9 cellular contexts compared by ENCODE assay signal in the genomic region with DNA sequence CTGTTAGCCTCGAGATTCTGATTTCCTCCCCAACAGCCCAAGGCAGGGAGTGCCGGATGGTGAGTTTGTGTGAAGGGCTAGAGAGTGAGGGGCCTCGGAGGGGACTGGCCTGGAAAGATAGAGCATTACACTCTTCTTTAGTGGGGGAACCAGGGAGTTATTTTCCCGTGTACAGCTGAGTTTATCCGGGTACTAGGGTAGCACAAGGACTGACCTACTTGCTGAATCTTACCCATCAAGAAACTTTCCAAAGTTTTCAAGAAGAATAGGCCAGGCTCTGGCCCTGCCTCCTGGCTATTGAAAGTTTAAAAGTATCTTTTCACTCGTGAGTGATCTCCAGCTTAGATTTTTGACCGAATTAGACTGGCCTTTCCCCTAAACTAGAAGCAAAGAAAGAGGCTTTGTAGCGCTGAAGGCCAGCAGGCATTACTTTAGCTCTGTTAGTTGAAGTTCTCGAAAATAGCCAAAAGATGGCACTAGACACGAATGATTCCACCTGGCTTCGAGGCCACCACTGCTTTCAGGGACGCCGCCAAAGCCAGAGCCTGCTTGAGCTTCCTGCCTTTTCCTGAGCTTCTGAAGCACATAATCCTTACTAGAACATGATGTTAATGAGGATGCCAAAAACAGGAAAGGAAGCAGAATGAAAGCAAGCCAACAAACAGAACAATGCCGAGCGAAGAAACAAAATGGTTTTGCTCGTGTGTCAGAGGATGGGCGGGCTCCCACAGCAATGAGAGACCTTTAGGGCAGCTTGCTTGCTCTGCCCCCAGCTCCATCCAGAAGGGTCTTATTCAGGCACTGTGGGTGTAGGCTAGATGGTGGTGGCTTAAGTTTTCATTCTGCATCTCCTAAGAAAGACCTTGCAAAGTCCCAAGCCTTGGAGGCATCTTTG. TPM values are rescaled to one million over a fixed set of nuclear protein-coding genes. Genes with fewer than 3 reads are reported as not detected.
DNase-seq lines count a peak whose midpoint lies in the region; ATAC-seq and TF ChIP-seq lines count a peak whose summit lies in the region.
"Had no signal": no experiment of that assay in that cellular context is flagged by ENCODE, and none has a peak within 500 bp of the region (broad histone marks: within the 10 kb centered on the region; RNA-seq: fewer than 3 reads in every experiment).

No MANE protein-coding gene starts in this region.

- WGBS in psoas muscle, 3 donors: 28 to 33% (median 31%) methylated on average over 17 of the region's 17 CpGs

- H3K27me3 ChIP-seq in CD8-positive, alpha-beta T cell (ENCODE audit: insufficient read depth, low read length): no peaks in the 10 kb centered on the region
- H3K27me3 ChIP-seq in psoas muscle (ENCODE audit: insufficient read depth in 3 of 3, low read length in 2 of 3): no peaks in the 10 kb centered on the region

- no peaks in the 10 kb centered on the region for H3K4me1 ChIP-seq in CD8-positive, alpha-beta T cell (ENCODE audit: insufficient read depth, low read length)
- peaks cover 10% of the 10 kb centered on the region for H3K4me1 ChIP-seq in psoas muscle

- no peaks in the 10 kb centered on the region for H3K36me3 Mint-ChIP-seq in CD8-positive, alpha-beta T cell
- peaks cover 8% of the 10 kb centered on the region for H3K36me3 Mint-ChIP-seq in glutamatergic neuron (ENCODE audit: unreplicated experiment)

- no peak overlapping the region for H3K27ac ChIP-seq in CD8-positive, alpha-beta T cell (ENCODE audit: low read depth, low read length)
- no peak overlapping the region for H3K27ac ChIP-seq in psoas muscle

- H3K4me1 Mint-ChIP-seq in CD8-positive, alpha-beta T cell (ENCODE audit: low read depth): no peaks in the 10 kb centered on the region
- peaks cover 14% of the 10 kb centered on the region for H3K4me1 Mint-ChIP-seq in glutamatergic neuron (ENCODE audit: low read depth, unreplicated experiment)
- H3K4me1 Mint-ChIP-seq: activated B cell treated with CpG ODN at 0.5 μM for 24 hours had no signal

- ATAC-seq in CD8-positive, alpha-beta T cell: no peak
- ATAC-seq in GM18519 (IDR thresholded peaks at IDR 0.05; ENCODE audit: low FRiP score, unreplicated experiment): peak; percentile 91
- peak; percentile 88 for ATAC-seq in HG03103 (IDR thresholded peaks at IDR 0.05; ENCODE audit: low read depth, unreplicated experiment)
- ATAC-seq in psoas muscle: peak; percentile 60 to 80 (median 74)

- H3K27ac Mint-ChIP-seq in CD8-positive, alpha-beta T cell: no peak overlapping the region
- H3K27ac Mint-ChIP-seq in glutamatergic neuron (ENCODE audit: unreplicated experiment): peak overlapping the region; percentile 73
- H3K27ac Mint-ChIP-seq: activated B cell treated with CpG ODN at 0.5 μM for 24 hours had no signal

- intact Hi-C loops in CD8-positive, alpha-beta T cell (cut with DNase I, micrococcal nuclease): no loop called here
- intact Hi-C loops in psoas muscle (cut with DNase I): no loop called here

- no peak overlapping the region for H3K4me3 Mint-ChIP-seq in CD8-positive, alpha-beta T cell
- no peak overlapping the region for H3K4me3 Mint-ChIP-seq in glutamatergic neuron (ENCODE audit: unreplicated experiment)
- H3K4me3 Mint-ChIP-seq: activated B cell treated with CpG ODN at 0.5 μM for 24 hours had no signal

- no peak overlapping the region for H3K4me3 ChIP-seq in CD8-positive, alpha-beta T cell (ENCODE audit: low read depth, low read length)
- no peak overlapping the region for H3K4me3 ChIP-seq in WI38 (ENCODE audit: low read depth, low read length)
- no peak overlapping the region for H3K4me3 ChIP-seq in psoas muscle

- H3K9me3 ChIP-seq in CD8-positive, alpha-beta T cell (ENCODE audit: low read length): no peaks in the 10 kb centered on the region
- H3K9me3 ChIP-seq in psoas muscle: no peaks in the 10 kb centered on the region

- CTCF ChIA-PET in CD8-positive, alpha-beta T cell (lab: Charles Lee): interaction anchor here (0.6 to 0.8 kb wide), 2 partner anchors 8 to 817 kb away, joined by 3 read pairs; no protein-coding TSS in a partner anchor

- H3K36me3 ChIP-seq in CD8-positive, alpha-beta T cell (ENCODE audit: insufficient read depth, low read length): no peaks in the 10 kb centered on the region
- H3K36me3 ChIP-seq in psoas muscle (ENCODE audit: insufficient read depth in 1 of 2, low read depth in 1 of 2): no peaks in the 10 kb centered on the region

- TF ChIP-seq CTCF in CD8-positive, alpha-beta T cell (IDR thresholded peaks at IDR 0.05): peak; percentile 15
- TF ChIP-seq CTCF in WI38 (IDR thresholded peaks at IDR 0.05; ENCODE audit: low read depth, low read length): peak; percentile 41
- peak; percentile 31 for TF ChIP-seq CTCF in glutamatergic neuron (IDR thresholded peaks at IDR 0.05; ENCODE audit: partially characterized antibody, unreplicated experiment)
- TF ChIP-seq CTCF in psoas muscle (IDR thresholded peaks at IDR 0.05): peak; percentile 59

- peaks cover 13% of the 10 kb centered on the region for H3K27me3 Mint-ChIP-seq in CD8-positive, alpha-beta T cell (ENCODE audit: low read depth)
- H3K27me3 Mint-ChIP-seq in glutamatergic neuron (ENCODE audit: unreplicated experiment): peaks cover 3% of the 10 kb centered on the region

- H3K9me3 Mint-ChIP-seq in CD8-positive, alpha-beta T cell: no peaks in the 10 kb centered on the region
- H3K9me3 Mint-ChIP-seq in glutamatergic neuron (ENCODE audit: unreplicated experiment): peaks cover 10% of the 10 kb centered on the region
- H3K9me3 Mint-ChIP-seq: activated B cell treated with CpG ODN at 0.5 μM for 24 hours had no signal

- no peak for DNase-seq in CD8-positive, alpha-beta T cell
- DNase-seq in NCI-H2081 treated with DMSO at 0.1 percent for 48 hours (lab: John Stamatoyannopoulos, UW) (peak; percentile 37), glutamatergic neuron (peak; percentile 64), psoas muscle (peak; percentile 64 to 75)
- DNase-seq in activated effector memory CD4-positive, alpha-beta T cell treated with Interleukin-2 at 50 U/mL for 16 hours: no peak
- DNase-seq: activated B cell treated with CpG ODN at 0.5 μM for 24 hours had no signal

- POLR2A ChIA-PET in CD8-positive, alpha-beta T cell (lab: Charles Lee): interaction anchor here (0.5 kb wide), 1 partner anchor 74 kb away, joined by 3 read pairs; the partner anchor contains the start of gene NIFK

RNA-seq across cellular contexts. Expression of gene TSN, which starts 55.8 kb away (rescaled TPM):
- 10 to 100 TPM; 66.8 to 75.2 TPM for total RNA-seq in CD8-positive, alpha-beta T cell
- 47.8 TPM for total RNA-seq in glutamatergic neuron (ENCODE audit: unreplicated experiment)
- total RNA-seq in psoas muscle: 10 to 100 TPM; 38.0 to 50.5 (median 42.7) TPM
- polyA plus RNA-seq in psoas muscle: 10 to 100 TPM; 25.0 to 68.4 (median 35.1) TPM

Comparison
In these comparisons a context has a peak if more than half of its experiments do, and no peak if none do; other contexts are left out.
1. DNase-seq: peak in NCI-H2081 treated with DMSO at 0.1 percent for 48 hours (single experiment), glutamatergic neuron (single experiment) and psoas muscle (2 of 2); none in CD8-positive, alpha-beta T cell (0 of 7) and activated effector memory CD4-positive, alpha-beta T cell treated with Interleukin-2 at 50 U/mL for 16 hours (single experiment).
2. Peak in every context shown above with its lines, with median percentiles within 50 percentile points of each other: CTCF ChIP-seq.